ENCODE assay signal across 8 cellular contexts in genomic region chr17:77371888-77372443, GRCh38.
DNase-seq lines count a peak whose midpoint lies in the region; TF ChIP-seq lines count a peak whose summit lies in the region.

No MANE protein-coding gene starts in this region.

- H3K4me3 Mint-ChIP-seq in activated T-helper 1 cell treated with anti-CD3 and anti-CD28 coated beads, Interleukin-12 subunit alpha, Interleukin-12 subunit beta, Interleukin-2, Interleukin-4 antibody, amounts not matched to agents 30 ng/mL and 10 ng/mL and 1 ng/mL, durations not matched to agents 14 hours and 24 hours and 36 hours: peak overlapping the region; percentile 76

- H3K36me3 ChIP-seq in H7 (replicated peaks; ENCODE audit: control insufficient read depth, insufficient read depth, low read length) (no peaks in the 10 kb centered on the region), left ventricle myocardium inferior (no peaks in the 10 kb centered on the region), skeletal muscle tissue (ENCODE audit: control insufficient read depth in 3 of 3, insufficient read depth in 3 of 3, low read length in 3 of 3) (no peaks in the 10 kb centered on the region)

- DNase-seq in H7 (peak; percentile 64), left ventricle myocardium inferior (peak; percentile 15), DMS 273 treated with DMSO at 0.1 percent for 48 hours (lab: John Stamatoyannopoulos, UW) (no peak), DMS53 (lab: John Stamatoyannopoulos, UW) (no peak), ACHN (no peak), GOT3 (lab: John Stamatoyannopoulos, UW) (no peak)
- no peak for DNase-seq in activated T-helper 1 cell treated with anti-CD3 and anti-CD28 coated beads, Interleukin-12 subunit alpha, Interleukin-12 subunit beta, Interleukin-2, Interleukin-4 antibody, amounts not matched to agents 30 ng/mL and 10 ng/mL and 1 ng/mL, durations not matched to agents 14 hours and 24 hours and 36 hours (ENCODE audit: low spot score)

- H3K4me1 ChIP-seq in left ventricle myocardium inferior (peaks cover 81% of the 10 kb centered on the region), skeletal muscle tissue (ENCODE audit: control insufficient read depth in 3 of 3, insufficient read depth in 3 of 3, low read length in 3 of 3) (peaks cover 43 to 79% (median 63%) of the 10 kb centered on the region in 3 donors)

- no peak for TF ChIP-seq CTCF in left ventricle myocardium inferior (IDR thresholded peaks at IDR 0.05; ENCODE audit: borderline replicate concordance)

- peak overlapping the region; percentile 66 to 84 (median 71) for H3K9ac ChIP-seq in skeletal muscle tissue (ENCODE audit: low read depth in 1 of 3, low read length in 3 of 3)

- peak overlapping the region; percentile 98 for H3K27ac ChIP-seq in left ventricle myocardium inferior (replicated peaks)
- peak overlapping the region; percentile 77 for H3K27ac ChIP-seq in skeletal muscle tissue (ENCODE audit: low read depth, low read length)

- H3K4me3 ChIP-seq in H7 (ENCODE audit: insufficient read depth, low read depth, low read length): peak overlapping the region; percentile 84
- H3K4me3 ChIP-seq in left ventricle myocardium inferior: peak overlapping the region; percentile 98
- peak overlapping the region; percentile 63 to 75 (median 74) for H3K4me3 ChIP-seq in skeletal muscle tissue (ENCODE audit: low read length in 3 of 3)

- peaks cover 55% of the 10 kb centered on the region for H3K4me1 Mint-ChIP-seq in activated T-helper 1 cell treated with anti-CD3 and anti-CD28 coated beads, Interleukin-12 subunit alpha, Interleukin-12 subunit beta, Interleukin-2, Interleukin-4 antibody, amounts not matched to agents 30 ng/mL and 10 ng/mL and 1 ng/mL, durations not matched to agents 14 hours and 24 hours and 36 hours (ENCODE audit: low read depth)

- H3K36me3 Mint-ChIP-seq in activated T-helper 1 cell treated with anti-CD3 and anti-CD28 coated beads, Interleukin-12 subunit alpha, Interleukin-12 subunit beta, Interleukin-2, Interleukin-4 antibody, amounts not matched to agents 30 ng/mL and 10 ng/mL and 1 ng/mL, durations not matched to agents 14 hours and 24 hours and 36 hours (ENCODE audit: low read depth): peaks cover 6% of the 10 kb centered on the region

- no peaks in the 10 kb centered on the region for H3K9me3 Mint-ChIP-seq in activated T-helper 1 cell treated with anti-CD3 and anti-CD28 coated beads, Interleukin-12 subunit alpha, Interleukin-12 subunit beta, Interleukin-2, Interleukin-4 antibody, amounts not matched to agents 30 ng/mL and 10 ng/mL and 1 ng/mL, durations not matched to agents 14 hours and 24 hours and 36 hours

- intact Hi-C loops in activated T-helper 1 cell treated with anti-CD3 and anti-CD28 coated beads, Interleukin-12 subunit alpha, Interleukin-12 subunit beta, Interleukin-2, Interleukin-4 antibody, amounts not matched to agents 30 ng/mL and 10 ng/mL and 1 ng/mL, durations not matched to agents 14 hours and 24 hours and 36 hours (cut with micrococcal nuclease): loop anchor here (5.0 kb wide), 1 partner anchor 295 kb away; no protein-coding TSS in a partner anchor
- intact Hi-C loops in left ventricle myocardium inferior (cut with micrococcal nuclease): no loop called here

- no peaks in the 10 kb centered on the region for H3K9me3 ChIP-seq in left ventricle myocardium inferior (replicated peaks)
- H3K9me3 ChIP-seq in skeletal muscle tissue (ENCODE audit: control insufficient read depth in 3 of 3, low read length in 3 of 3): no peaks in the 10 kb centered on the region

- in situ Hi-C loops in ACHN (cut with HindIII; ENCODE audit: low pct_ligation_motif_present, low pct_unique_long_range_greater_than_20kb, low sequenced_read_pairs): no loop called here

- H3K27ac Mint-ChIP-seq in activated T-helper 1 cell treated with anti-CD3 and anti-CD28 coated beads, Interleukin-12 subunit alpha, Interleukin-12 subunit beta, Interleukin-2, Interleukin-4 antibody, amounts not matched to agents 30 ng/mL and 10 ng/mL and 1 ng/mL, durations not matched to agents 14 hours and 24 hours and 36 hours: peak overlapping the region; percentile 66

- H3K27me3 ChIP-seq in H7 (ENCODE audit: control insufficient read depth, insufficient read depth, low read length): no peaks in the 10 kb centered on the region
- H3K27me3 ChIP-seq in left ventricle myocardium inferior (ENCODE audit: low read depth): no peaks in the 10 kb centered on the region
- H3K27me3 ChIP-seq in skeletal muscle tissue (ENCODE audit: control insufficient read depth in 3 of 3, insufficient read depth in 3 of 3, low read length in 3 of 3): no peaks in the 10 kb centered on the region

- H3K27me3 Mint-ChIP-seq in activated T-helper 1 cell treated with anti-CD3 and anti-CD28 coated beads, Interleukin-12 subunit alpha, Interleukin-12 subunit beta, Interleukin-2, Interleukin-4 antibody, amounts not matched to agents 30 ng/mL and 10 ng/mL and 1 ng/mL, durations not matched to agents 14 hours and 24 hours and 36 hours (ENCODE audit: insufficient read depth): no peaks in the 10 kb centered on the region

Comparison
In these comparisons a context has a peak if more than half of its experiments do, and no peak if none do; other contexts are left out.
1. DNase-seq: peak in H7 (single experiment) and left ventricle myocardium inferior (single experiment); none in activated T-helper 1 cell treated with anti-CD3 and anti-CD28 coated beads, Interleukin-12 subunit alpha, Interleukin-12 subunit beta, Interleukin-2, Interleukin-4 antibody, amounts not matched to agents 30 ng/mL and 10 ng/mL and 1 ng/mL, durations not matched to agents 14 hours and 24 hours and 36 hours (single experiment), DMS 273 treated with DMSO at 0.1 percent for 48 hours (single experiment), DMS53 (single experiment), ACHN (single experiment) and GOT3 (single experiment).
2. Peak in every context shown above with its lines, with median percentiles within 50 percentile points of each other: H3K4me3 ChIP-seq.